Comparison of ENCODE assay signal across 18 cellular contexts in the genomic region with DNA sequence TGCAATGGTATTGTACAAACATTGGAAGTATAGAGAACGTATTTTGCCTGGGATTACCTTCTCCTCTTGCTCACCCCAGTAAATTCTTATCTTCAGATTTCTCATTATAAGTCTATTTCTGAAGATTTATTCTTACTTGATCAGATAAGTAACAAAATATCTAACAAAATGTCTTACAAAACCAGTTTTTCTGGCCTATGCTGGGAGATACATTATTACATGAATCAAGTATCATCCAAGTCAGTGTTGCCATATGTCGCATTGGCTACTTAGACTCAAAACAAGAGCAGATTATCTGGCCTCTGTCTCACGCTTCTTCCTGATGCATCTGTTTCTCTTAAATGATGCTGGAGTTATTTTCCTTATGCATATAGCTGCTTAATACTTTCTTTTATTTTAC.
DNase-seq lines count a peak whose midpoint lies in the region; ATAC-seq and TF ChIP-seq lines count a peak whose summit lies in the region.
"Had no signal": no experiment of that assay in that cellular context is flagged by ENCODE, and none has a peak within 500 bp of the region (broad histone marks: within the 10 kb centered on the region; RNA-seq: fewer than 3 reads in every experiment).

No MANE protein-coding gene starts in this region.

- H3K36me3 ChIP-seq in WERI-Rb-1: no peaks in the 10 kb centered on the region
- H3K36me3 ChIP-seq: BLaER1, HAP-1, SJCRH30 had no signal

- no peaks in the 10 kb centered on the region for H3K27me3 ChIP-seq in WERI-Rb-1 (ENCODE audit: insufficient read depth, low read depth, severe bottlenecking)
- H3K27me3 ChIP-seq: BLaER1, SJCRH30 had no signal

- H3K4me3 ChIP-seq in WERI-Rb-1 (ENCODE audit: low read depth, low read length): no peak overlapping the region
- H3K4me3 ChIP-seq: BLaER1, HAP-1, SJCRH30 had no signal

- no peak for TF ChIP-seq CTCF in WERI-Rb-1 (IDR thresholded peaks at IDR 0.05; ENCODE audit: low read depth, low read length)

- peak overlapping the region; percentile 58 for H3K27ac ChIP-seq in WERI-Rb-1
- H3K27ac ChIP-seq: BLaER1, SJCRH30 had no signal

- peak; percentile 56 for DNase-seq in G401 (ENCODE audit: low spot score)
- DNase-seq in NCI-H446 treated with DMSO at 0.1 percent for 48 hours (lab: John Stamatoyannopoulos, UW): peak; percentile 56
- DNase-seq in WERI-Rb-1: peak; percentile 33
- DNase-seq in HCEC 1CT: no peak
- DNase-seq in H4 (ENCODE audit: low spot score): no peak
- DNase-seq: CD4-positive, alpha-beta T cell; COR-L47; DMS79; KG1; NCI-H1092; NCI-H1436 treated with DMSO at 0.1 percent for 48 hours; NCI-H1930; NCI-H774; SJCRH30 had no signal

- no peaks in the 10 kb centered on the region for H3K9me3 ChIP-seq in WERI-Rb-1 (ENCODE audit: severe bottlenecking)
- H3K9me3 ChIP-seq: BLaER1, HAP-1, SJCRH30 had no signal

- in situ Hi-C loops in G401 (cut with HindIII; ENCODE audit: low sequenced_read_pairs): no loop called here

- ATAC-seq in GM21723 (IDR thresholded peaks at IDR 0.05; ENCODE audit: unreplicated experiment) (no peak), HG03095 (IDR thresholded peaks at IDR 0.05; ENCODE audit: unreplicated experiment) (no peak)

Comparison
In these comparisons a context has a peak if more than half of its experiments do, and no peak if none do; other contexts are left out.
1. DNase-seq: peak in G401 (single experiment), NCI-H446 treated with DMSO at 0.1 percent for 48 hours (single experiment) and WERI-Rb-1 (single experiment); none in HCEC 1CT (single experiment) and H4 (single experiment).